In genomic region chr4:79678472-79679202, GRCh38 we compare ENCODE assay signal across 15 cellular contexts.
DNase-seq lines count a peak whose midpoint lies in the region; ATAC-seq, FAIRE-seq and TF ChIP-seq lines count a peak whose summit lies in the region.
"Had no signal": no experiment of that assay in that cellular context is flagged by ENCODE, and none has a peak within 500 bp of the region (broad histone marks: within the 10 kb centered on the region; RNA-seq: fewer than 3 reads in every experiment).

No MANE protein-coding gene starts in this region.

- peak overlapping the region; percentile 37 for H3K9ac ChIP-seq in DND-41 (ENCODE audit: low read depth, low read length)

- ATAC-seq in DND-41 (ENCODE audit: insufficient read depth, low read depth) = peak; percentile 88
- no peak for ATAC-seq in HG03439 (IDR thresholded peaks at IDR 0.05; ENCODE audit: unreplicated experiment)
- ATAC-seq in GM21447 (IDR thresholded peaks at IDR 0.05; ENCODE audit: unreplicated experiment) = no peak
- ATAC-seq: HCT116 had no signal

- peak overlapping the region; percentile 89 for H3K27ac ChIP-seq in DND-41 (ENCODE audit: low read length)
- H3K27ac ChIP-seq: dorsolateral prefrontal cortex, spleen had no signal

- peaks cover 49% of the 10 kb centered on the region for H3K4me1 ChIP-seq in DND-41 (ENCODE audit: insufficient read depth, low read length)
- H3K4me1 ChIP-seq: spleen had no signal

- TF ChIP-seq CTCF in DND-41 (IDR thresholded peaks at IDR 0.05; ENCODE audit: borderline replicate concordance, extremely low read depth, low read length, poor library complexity, severe bottlenecking) (no peak), astrocyte of the spinal cord (IDR thresholded peaks at IDR 0.05; ENCODE audit: low read depth, low read length) (no peak)

- DNase-seq in DND-41 (peak; percentile 62), Kasumi-1 (lab: John Stamatoyannopoulos, UW) (peak; percentile 27 to 40), astrocyte of the spinal cord (ENCODE audit: low read depth, low spot score) (peak; percentile 32), left kidney (ENCODE audit: low read depth, low spot score) (peak; percentile 43), GM12891 (ENCODE audit: insufficient read length, low spot score) (no peak), frontal cortex (ENCODE audit: low spot score in 2 of 2) (no peak)
- DNase-seq: Calu3, naive B cell, NCI-H1417, spleen, T1000 had no signal

- H3K27me3 ChIP-seq in DND-41 (ENCODE audit: insufficient read depth, low read length, poor library complexity) = no peaks in the 10 kb centered on the region
- H3K27me3 ChIP-seq: dorsolateral prefrontal cortex, spleen had no signal

- no peaks in the 10 kb centered on the region for H3K79me2 ChIP-seq in DND-41 (ENCODE audit: insufficient read depth, low read length)

- in situ Hi-C loops in astrocyte of the spinal cord (cut with HindIII; ENCODE audit: low sequenced_read_pairs) = no loop called here

- no peaks in the 10 kb centered on the region for H3K36me3 ChIP-seq in DND-41 (ENCODE audit: insufficient read depth, low read length)
- H3K36me3 ChIP-seq: spleen had no signal

- H2AFZ ChIP-seq in DND-41 (ENCODE audit: low read depth, low read length) = peak overlapping the region; percentile 66

- FAIRE-seq in GM12891 (lab: Jason Lieb, UNC) (no peak), frontal cortex (lab: Jason Lieb, UNC) (no peak)

- no peaks in the 10 kb centered on the region for H3K9me3 ChIP-seq in DND-41 (ENCODE audit: insufficient read depth, low read length, severe bottlenecking)
- H3K9me3 ChIP-seq: spleen had no signal

- H3K4me3 ChIP-seq in DND-41 (ENCODE audit: low read depth in 1 of 2, low read length in 2 of 2) (peak overlapping the region in 1 of 2 experiments; percentile 41; a peak in 2 of 4 replicates), astrocyte of the spinal cord (ENCODE audit: low read depth, low read length) (no peak overlapping the region)
- H3K4me3 ChIP-seq: dorsolateral prefrontal cortex, spleen had no signal

- H4K20me1 ChIP-seq in DND-41 (ENCODE audit: insufficient read depth, low read length) = no peaks in the 10 kb centered on the region

- no peak for TF ChIP-seq POLR2A in GM12891 (IDR thresholded peaks at IDR 0.05; ENCODE audit: low read depth, low read length)

- H3K4me2 ChIP-seq in DND-41 (ENCODE audit: insufficient read depth, low read length) = peak overlapping the region; percentile 61

TF ChIP-seq in GM12891, 5 proteins besides CTCF, POLR2A, EP300 and RAD21:
- TF ChIP-seq TAF1 (IDR thresholded peaks at IDR 0.05; ENCODE audit: low read depth, low read length) (no peak), PAX5 (IDR thresholded peaks at IDR 0.05; ENCODE audit: insufficient read depth, low read length, severe bottlenecking) (no peak), POLR2AphosphoS5 (IDR thresholded peaks at IDR 0.05; ENCODE audit: low read depth, low read length) (no peak), POU2F2 (IDR thresholded peaks at IDR 0.05; ENCODE audit: low read depth, low read length) (no peak), SPI1 (IDR thresholded peaks at IDR 0.05; ENCODE audit: low read depth, low read length) (no peak)

Comparison
In these comparisons a context has a peak if more than half of its experiments do, and no peak if none do; other contexts are left out.
1. DNase-seq: peak in DND-41 (single experiment), Kasumi-1 (2 of 2), astrocyte of the spinal cord (single experiment) and left kidney (single experiment); none in GM12891 (single experiment) and frontal cortex (0 of 2).